Comparison of ENCODE assay signal across 8 cellular contexts in the genomic region with DNA sequence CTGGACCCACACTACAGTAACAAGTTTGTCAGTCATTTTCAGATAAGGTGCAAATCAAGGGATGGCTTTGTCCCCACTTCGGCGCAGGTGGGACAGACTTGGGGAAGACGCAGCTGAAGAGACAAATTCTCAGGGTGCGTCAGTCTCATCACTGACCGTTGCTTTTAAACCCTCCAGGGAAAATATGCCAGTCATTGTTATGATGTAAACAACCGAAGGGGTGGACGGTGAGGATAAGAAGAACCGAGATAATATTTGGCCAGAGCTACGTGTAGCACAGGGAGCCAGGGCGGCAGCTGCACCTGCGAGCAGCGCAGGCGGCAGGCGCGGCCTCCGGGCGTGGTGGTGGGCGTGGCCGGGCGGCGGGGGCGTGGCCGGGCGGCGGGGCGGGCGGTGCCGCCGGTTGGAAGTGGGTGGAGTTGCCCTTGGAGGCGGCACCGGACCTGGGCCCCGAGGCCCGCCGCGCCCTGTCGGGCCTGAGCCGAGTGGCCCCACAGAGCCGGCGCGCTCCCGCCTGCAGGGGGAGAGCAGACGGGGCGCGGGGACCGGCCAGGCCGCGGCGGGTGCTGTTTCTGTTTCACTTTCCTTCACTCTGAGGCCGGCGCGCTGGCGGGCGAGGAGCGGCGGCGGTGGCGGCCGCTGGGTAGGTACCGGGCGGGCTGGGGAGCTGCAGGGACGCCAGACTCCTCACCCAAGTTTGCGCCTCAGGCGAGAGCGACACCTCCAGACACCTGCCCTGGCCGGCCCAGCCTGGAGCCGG. TPM values are rescaled to one million over a fixed set of nuclear protein-coding genes. Genes with fewer than 3 reads are reported as not detected.
DNase-seq lines count a peak whose midpoint lies in the region; ATAC-seq, FAIRE-seq and TF ChIP-seq lines count a peak whose summit lies in the region.

A gene (plus strand): TSS at position 470 of the 760 bp plus-strand sequence. CDS start 2,209 bp downstream, outside the sequence.

- H3K27ac ChIP-seq in heart right ventricle (peak within 1 kb of the TSS; percentile 53 to 97 (median 92)), upper lobe of right lung (peak within 1 kb of the TSS; percentile 94)

- peaks cover 19% of the 10 kb centered on the region for H3K4me1 Mint-ChIP-seq in progenitor cell of endocrine pancreas (ENCODE audit: low read depth)

- peaks cover 5% of the 10 kb centered on the region for H3K36me3 Mint-ChIP-seq in progenitor cell of endocrine pancreas (ENCODE audit: insufficient read depth)

- peak; percentile 4 to 56 (median 41) for TF ChIP-seq CTCF in heart right ventricle (IDR thresholded peaks at IDR 0.05)
- peak; percentile 45 for TF ChIP-seq CTCF in progenitor cell of endocrine pancreas (IDR thresholded peaks at IDR 0.05; ENCODE audit: unreplicated experiment)
- TF ChIP-seq CTCF in upper lobe of right lung (IDR thresholded peaks at IDR 0.05): peak; percentile 30

- H3K9me3 ChIP-seq in heart right ventricle (no peaks in the 10 kb centered on the region), upper lobe of right lung (no peaks in the 10 kb centered on the region)

- H3K4me3 Mint-ChIP-seq in progenitor cell of endocrine pancreas (ENCODE audit: low read depth): peak within 1 kb of the TSS; percentile 86

- WGBS in heart right ventricle, 2 donors: 1 to 2% methylated on average over 47 to 66 of the region's 66 CpGs

- peaks cover 16% of the 10 kb centered on the region for H3K27me3 Mint-ChIP-seq in progenitor cell of endocrine pancreas

- TF ChIP-seq POLR2A in GM12891 (IDR thresholded peaks at IDR 0.05; ENCODE audit: low read depth, low read length): peak; percentile 47; the same call in 1 of the 2 replicates

- no peaks in the 10 kb centered on the region for H3K9me3 Mint-ChIP-seq in progenitor cell of endocrine pancreas (ENCODE audit: low read depth)

- DNase-seq in GM12891 (ENCODE audit: insufficient read length, low spot score): peak; percentile 90
- DNase-seq in NCI-H1092 (lab: John Stamatoyannopoulos, UW): peak; percentile 62
- DNase-seq in amniotic epithelial cell (ENCODE audit: low read depth): peak; percentile 81
- DNase-seq in heart right ventricle: peak; percentile 88 to 94
- peak; percentile 91 for DNase-seq in progenitor cell of endocrine pancreas (ENCODE audit: low spot score, unreplicated experiment)
- DNase-seq in upper lobe of right lung: peak; percentile 97

- intact Hi-C loops in T-helper 1 cell treated with Interleukin-12 subunit alpha and Interleukin-12 subunit beta and Interleukin-4 antibody, amounts not matched to agents 30 ng/mL and 1 ng/mL, for 36 hours (cut with micrococcal nuclease): loop anchor here (1.0 to 5.0 kb wide), 13 partner anchors 10 to 1627 kb away; a partner anchor contains a TSS
- intact Hi-C loops in heart right ventricle (cut with DNase I) (loop anchor here in 9 of 10 donors (2.0 to 10.0 kb wide), 3 partner anchors 56 to 58 kb away; no protein-coding TSS in a partner anchor), upper lobe of right lung (cut with DNase I) (no loop called here)

- ATAC-seq in HG02623 (IDR thresholded peaks at IDR 0.05; ENCODE audit: unreplicated experiment): peak; percentile 94
- peak; percentile 98 to 100 (median 99) for ATAC-seq in heart right ventricle
- peak; percentile 99 for ATAC-seq in upper lobe of right lung

- no peaks in the 10 kb centered on the region for H3K27me3 ChIP-seq in heart right ventricle
- H3K27me3 ChIP-seq in upper lobe of right lung: no peaks in the 10 kb centered on the region

- H3K27ac Mint-ChIP-seq in progenitor cell of endocrine pancreas: peak within 1 kb of the TSS; percentile 96

- peaks cover 0 to 23% (median 0%) of the 10 kb centered on the region in 9 donors for H3K36me3 ChIP-seq in heart right ventricle
- peaks cover 4% of the 10 kb centered on the region for H3K36me3 ChIP-seq in upper lobe of right lung

- H3K4me3 ChIP-seq in heart right ventricle (peak within 1 kb of the TSS; percentile 52 to 98 (median 94)), upper lobe of right lung (peak within 1 kb of the TSS; percentile 87)

- peak; percentile 92 for FAIRE-seq in GM12891 (lab: Jason Lieb, UNC)

- peaks cover 0 to 59% (median 47%) of the 10 kb centered on the region in 9 donors for H3K4me1 ChIP-seq in heart right ventricle
- H3K4me1 ChIP-seq in upper lobe of right lung: peaks cover 33% of the 10 kb centered on the region

TF ChIP-seq in GM12891, 5 proteins besides CTCF, POLR2A, EP300 and RAD21:
- TF ChIP-seq TAF1 (IDR thresholded peaks at IDR 0.05; ENCODE audit: low read depth, low read length) (peak; percentile 39; the same call in 1 of the 2 replicates), POU2F2 (IDR thresholded peaks at IDR 0.05; ENCODE audit: low read depth, low read length) (no peak)

RNA-seq across cellular contexts. Expression of the gene that starts here (rescaled TPM):
- polyA plus RNA-seq in GM12891 (2012; ENCODE audit: low read depth, missing spikeins): 36.7 TPM
- 55.3 and 58.4 TPM in 2 replicates for total RNA-seq in T-helper 1 cell treated with Interleukin-12 subunit alpha and Interleukin-12 subunit beta and Interleukin-4 antibody, amounts not matched to agents 30 ng/mL and 1 ng/mL, for 36 hours
- total RNA-seq in heart right ventricle (100 to 1,000 TPM in 1 of 10 donors, 10 to 100 TPM in 9; 65.4 to 104 (median 79.5) TPM), progenitor cell of endocrine pancreas (19.2 and 19.4 TPM in 2 replicates), upper lobe of right lung (49.6 TPM)
- polyA plus RNA-seq in heart right ventricle: 10 to 100 TPM; 46.2 to 62.8 TPM

Comparison
In these comparisons a context has a peak if more than half of its experiments do, and no peak if none do; other contexts are left out.
1. Peak in every context shown above with its lines: DNase-seq, ATAC-seq, H3K4me3 ChIP-seq and H3K27ac ChIP-seq.